In genomic region chr13:22765566-22765965, GRCh38 we compare ENCODE assay signal across 29 cellular contexts.
"Had no signal": no experiment of that assay in that cellular context is flagged by ENCODE, and none has a peak within 500 bp of the region (broad histone marks: within the 10 kb centered on the region; RNA-seq: fewer than 3 reads in every experiment).

No MANE protein-coding gene starts in this region.

- H3K36me3 ChIP-seq: left lung, pancreas, prostate gland, sigmoid colon, spleen, suprapubic skin, thoracic aorta, tibial artery, uterus had no signal

- FAIRE-seq: islet of Langerhans, pancreas had no signal

- H3K27ac ChIP-seq: left lung, pancreas, prostate gland, sigmoid colon, spleen, suprapubic skin, thoracic aorta, tibial artery, uterus had no signal

- H3K4me1 ChIP-seq: left lung, pancreas, prostate gland, sigmoid colon, spleen, suprapubic skin, tibial artery, uterus had no signal

- H3K4me1 Mint-ChIP-seq: immature natural killer cell; naive thymus-derived CD4-positive, alpha-beta T cell; stimulated activated effector memory CD8-positive, alpha-beta T cell treated with anti-CD3 and anti-CD28 coated beads, Interleukin-12 subunit alpha, Interleukin-12 subunit beta, amount 100 ng/mL, for 72 hours had no signal

- DNase-seq: hypothalamus; immature natural killer cell; kidney; left colon; left lung; mesendoderm; midbrain; mucosa of descending colon; naive thymus-derived CD4-positive, alpha-beta T cell; nucleus accumbens; pancreas; retina; right cardiac atrium; sigmoid colon; small intestine; spleen; stimulated activated CD4-positive, alpha-beta T cell treated with anti-CD3 and anti-CD28 coated beads, Interleukin-4, amount 100 ng/mL, for 24 hours; stimulated activated naive CD4-positive, alpha-beta T cell; tibial artery; trophoblast cell; uterus had no signal

- H3K9me3 ChIP-seq: left lung, mucosa of descending colon, pancreas, prostate gland, sigmoid colon, spleen, suprapubic skin, thoracic aorta, tibial artery, uterus had no signal

- H3K27me3 Mint-ChIP-seq: natural killer cell treated with Interleukin-12 subunit alpha and Interleukin-12 subunit beta and Interleukin-15 and Interleukin-18, amount 100 ng/mL, for 72 hours had no signal

- H3K4me3 Mint-ChIP-seq: immature natural killer cell; naive thymus-derived CD4-positive, alpha-beta T cell; natural killer cell treated with Interleukin-12 subunit alpha and Interleukin-12 subunit beta and Interleukin-15 and Interleukin-18, amount 100 ng/mL, for 72 hours; stimulated activated effector memory CD8-positive, alpha-beta T cell treated with anti-CD3 and anti-CD28 coated beads, Interleukin-12 subunit alpha, Interleukin-12 subunit beta, amount 100 ng/mL, for 72 hours; stimulated activated naive CD8-positive, alpha-beta T cell treated with anti-CD3 and anti-CD28 coated beads, Interleukin-15, Interleukin-2, amounts not matched to agents 100 ng/mL and 50 ng/mL, for 24 hours had no signal

- H3K9me3 Mint-ChIP-seq: naive thymus-derived CD4-positive, alpha-beta T cell; stimulated activated effector memory CD8-positive, alpha-beta T cell treated with anti-CD3 and anti-CD28 coated beads, Interleukin-12 subunit alpha, Interleukin-12 subunit beta, amount 100 ng/mL, for 72 hours; stimulated activated naive CD8-positive, alpha-beta T cell treated with anti-CD3 and anti-CD28 coated beads, Interleukin-15, Interleukin-2, amounts not matched to agents 100 ng/mL and 50 ng/mL, for 24 hours had no signal

- H3K27me3 ChIP-seq: left lung, pancreas, sigmoid colon, spleen, suprapubic skin, tibial artery, uterus had no signal

- H3K4me3 ChIP-seq: left lung, lung, mucosa of descending colon, pancreas, prostate gland, sigmoid colon, spleen, suprapubic skin, thoracic aorta, tibial artery, uterus had no signal

- ATAC-seq: left colon; left lung; mucosa of descending colon; naive thymus-derived CD4-positive, alpha-beta T cell; natural killer cell treated with Interleukin-12 subunit alpha and Interleukin-12 subunit beta and Interleukin-15 and Interleukin-18, amount 100 ng/mL, for 72 hours; pancreas; right cardiac atrium; stimulated activated effector memory CD8-positive, alpha-beta T cell treated with anti-CD3 and anti-CD28 coated beads, Interleukin-12 subunit alpha, Interleukin-12 subunit beta, amount 100 ng/mL, for 72 hours had no signal

- H3K27ac Mint-ChIP-seq: immature natural killer cell; naive thymus-derived CD4-positive, alpha-beta T cell; natural killer cell treated with Interleukin-12 subunit alpha and Interleukin-12 subunit beta and Interleukin-15 and Interleukin-18, amount 100 ng/mL, for 72 hours; stimulated activated effector memory CD8-positive, alpha-beta T cell treated with anti-CD3 and anti-CD28 coated beads, Interleukin-12 subunit alpha, Interleukin-12 subunit beta, amount 100 ng/mL, for 72 hours; stimulated activated naive CD8-positive, alpha-beta T cell treated with anti-CD3 and anti-CD28 coated beads, Interleukin-15, Interleukin-2, amounts not matched to agents 100 ng/mL and 50 ng/mL, for 24 hours had no signal

- H3K36me3 Mint-ChIP-seq: immature natural killer cell; naive thymus-derived CD4-positive, alpha-beta T cell; natural killer cell treated with Interleukin-12 subunit alpha and Interleukin-12 subunit beta and Interleukin-15 and Interleukin-18, amount 100 ng/mL, for 72 hours; stimulated activated effector memory CD8-positive, alpha-beta T cell treated with anti-CD3 and anti-CD28 coated beads, Interleukin-12 subunit alpha, Interleukin-12 subunit beta, amount 100 ng/mL, for 72 hours had no signal
